In genomic region chr3:177197041-177197933, GRCh38 we compare ENCODE assay signal across 8 cellular contexts. TPM values are rescaled to one million over a fixed set of nuclear protein-coding genes. Genes with fewer than 3 reads are reported as not detected.
DNase-seq lines count a peak whose midpoint lies in the region; ATAC-seq, FAIRE-seq and TF ChIP-seq lines count a peak whose summit lies in the region.

Gene TBL1XR1 (minus strand): TSS chr3:177197482. CDS start chr3:177064977, 132,505 bp downstream.

- 0 to 1% methylated on average over 16 to 49 of the region's 119 CpGs for WGBS in upper lobe of left lung, 2 donors

- no peaks in the 10 kb centered on the region for H3K9me3 ChIP-seq in upper lobe of left lung

- ATAC-seq in HG02852 (IDR thresholded peaks at IDR 0.05; ENCODE audit: unreplicated experiment) (peak; percentile 45), left cardiac atrium (peak; percentile 83 to 85), upper lobe of left lung (ENCODE audit: low FRiP score in 2 of 2) (peak; percentile 90 to 91)

- H3K27me3 Mint-ChIP-seq in T-helper 1 cell treated with Interleukin-12 subunit alpha and Interleukin-12 subunit beta and Interleukin-4 antibody, amounts not matched to agents 30 μg/mL and 1 μg/mL, for 36 hours (ENCODE audit: low read depth), result no peaks in the 10 kb centered on the region

- H3K27ac ChIP-seq in upper lobe of left lung, result peak within 1 kb of the TSS; percentile 93 to 100 (median 99)

- DNase-seq in GM12892 (ENCODE audit: insufficient read length), result peak; percentile 67
- DNase-seq in NCI-H146 treated with DMSO at 0.1 percent for 48 hours (lab: John Stamatoyannopoulos, UW; ENCODE audit: unreplicated experiment), result peak; percentile 97
- DNase-seq in amniotic stem cell (lab: John Stamatoyannopoulos, UW), result peak; percentile 76
- DNase-seq in left cardiac atrium, result peak; percentile 91
- peak; percentile 97 for DNase-seq in posterior vena cava (ENCODE audit: low spot score)
- peak; percentile 93 to 97 for DNase-seq in upper lobe of left lung

- peak; percentile 93 for FAIRE-seq in GM12892 (lab: Jason Lieb, UNC)

- no peaks in the 10 kb centered on the region for H3K27me3 ChIP-seq in upper lobe of left lung

- peak within 1 kb of the TSS; percentile 100 for H3K27ac Mint-ChIP-seq in T-helper 1 cell treated with Interleukin-12 subunit alpha and Interleukin-12 subunit beta and Interleukin-4 antibody, amounts not matched to agents 30 μg/mL and 1 μg/mL, for 36 hours

- TF ChIP-seq POLR2A in GM12892 (IDR thresholded peaks at IDR 0.05; ENCODE audit: low read depth, low read length) (no peak; the same call in 1 of the 2 replicates), upper lobe of left lung (IDR thresholded peaks at IDR 0.05) (peak in 1 of 4 donors; percentile 24)

- H3K9me3 Mint-ChIP-seq in T-helper 1 cell treated with Interleukin-12 subunit alpha and Interleukin-12 subunit beta and Interleukin-4 antibody, amounts not matched to agents 30 μg/mL and 1 μg/mL, for 36 hours, result no peaks in the 10 kb centered on the region

- intact Hi-C loops in left cardiac atrium (cut with DNase I), result loop anchor here (1.0 to 10.0 kb wide), 5 partner anchors 72 to 1128 kb away; no protein-coding TSS in a partner anchor
- intact Hi-C loops in posterior vena cava (cut with DNase I), result loop anchor here (2.0 to 10.0 kb wide), 3 partner anchors 142 to 162 kb away; no protein-coding TSS in a partner anchor

- peak within 1 kb of the TSS; percentile 76 to 91 (median 85) for H3K4me3 ChIP-seq in upper lobe of left lung

- no peak for TF ChIP-seq CTCF in upper lobe of left lung (IDR thresholded peaks at IDR 0.05)

- peak within 1 kb of the TSS; percentile 98 for H3K4me3 Mint-ChIP-seq in T-helper 1 cell treated with Interleukin-12 subunit alpha and Interleukin-12 subunit beta and Interleukin-4 antibody, amounts not matched to agents 30 μg/mL and 1 μg/mL, for 36 hours

- peaks cover 20 to 35% (median 26%) of the 10 kb centered on the region in 4 donors for H3K4me1 ChIP-seq in upper lobe of left lung

- peaks cover 29% of the 10 kb centered on the region for H3K36me3 Mint-ChIP-seq in T-helper 1 cell treated with Interleukin-12 subunit alpha and Interleukin-12 subunit beta and Interleukin-4 antibody, amounts not matched to agents 30 μg/mL and 1 μg/mL, for 36 hours (ENCODE audit: low read depth)

- peaks cover 56% of the 10 kb centered on the region for H3K4me1 Mint-ChIP-seq in T-helper 1 cell treated with Interleukin-12 subunit alpha and Interleukin-12 subunit beta and Interleukin-4 antibody, amounts not matched to agents 30 μg/mL and 1 μg/mL, for 36 hours (ENCODE audit: low read depth)

- TF ChIP-seq EP300 in upper lobe of left lung (IDR thresholded peaks at IDR 0.05), result peak in 3 of 4 donors; percentile 55 to 87 (median 55)

- no peaks in the 10 kb centered on the region for H3K36me3 ChIP-seq in upper lobe of left lung

RNA-seq across cellular contexts. Expression of gene TBL1XR1, which starts in this region (rescaled TPM):
- polyA plus RNA-seq in GM12892 (2012; ENCODE audit: missing spikeins), result 44.8 TPM
- 100 to 1,000 TPM; 118 to 125 TPM for total RNA-seq in left cardiac atrium
- total RNA-seq in posterior vena cava, result 100 to 1,000 TPM; 126 to 146 TPM
- 100 to 1,000 TPM in 3 of 6 donors, 10 to 100 TPM in 3; 46.1 to 156 (median 86.6) TPM for total RNA-seq in upper lobe of left lung

Comparison
In these comparisons a context has a peak if more than half of its experiments do, and no peak if none do; other contexts are left out.
1. Peak in every context shown above with its lines: DNase-seq, ATAC-seq, H3K4me3 ChIP-seq and H3K27ac ChIP-seq.